Comparison of ENCODE assay signal across 21 cellular contexts in the genomic region with DNA sequence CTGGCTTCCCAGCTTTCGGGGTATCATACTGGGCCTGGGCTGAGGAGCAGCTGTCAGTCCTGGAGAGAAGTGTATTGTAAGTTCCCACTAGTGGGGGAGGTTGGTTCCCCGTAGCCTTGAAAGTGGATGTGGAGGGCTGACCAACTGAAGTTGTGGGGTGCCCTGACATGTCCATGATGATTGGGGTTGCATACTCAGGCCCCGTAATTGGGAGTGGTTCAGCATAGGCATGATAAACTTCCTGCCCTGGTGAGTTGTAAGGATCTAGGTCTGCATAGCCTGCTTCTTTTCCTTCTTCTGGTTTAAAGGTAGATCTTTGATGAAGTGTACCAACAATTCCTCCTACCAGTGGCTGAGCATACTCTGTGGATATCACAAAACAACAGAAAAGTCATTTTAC. TPM values are rescaled to one million over a fixed set of nuclear protein-coding genes. Genes with fewer than 3 reads are reported as not detected.
"Had no signal": no experiment of that assay in that cellular context is flagged by ENCODE, and none has a peak within 500 bp of the region (broad histone marks: within the 10 kb centered on the region; RNA-seq: fewer than 3 reads in every experiment).

No MANE protein-coding gene starts in this region.

- DNase-seq: activated CD8-positive, alpha-beta memory T cell treated with anti-CD3 and anti-CD28 coated beads for 24 hours; activated CD8-positive, alpha-beta memory T cell treated with anti-CD3 and anti-CD28 coated beads, Interleukin-2, amount 50 U/mL, for 4 hours; activated naive CD4-positive, alpha-beta T cell treated with anti-CD3 and anti-CD28 coated beads for 36 hours; activated naive CD8-positive, alpha-beta T cell treated with anti-CD3 and anti-CD28 coated beads, Interleukin-2, amount 10 ng/mL, durations not matched to agents 7 days and 5 days; activated T-cell treated with anti-CD3 and anti-CD28 coated beads, Interleukin-2, amount 50 U/mL, for 24 hours; amniotic stem cell; erythroblast; foreskin melanocyte; left lung; midbrain; natural killer cell; retina; stimulated activated CD4-positive, alpha-beta T cell treated with anti-CD3 and anti-CD28 coated beads, Interleukin-4, amount 100 ng/mL, for 1 hour; stimulated activated naive CD4-positive, alpha-beta T cell treated with Interleukin-2 at 50 U/mL for 16 hours; T1000 had no signal

- H3K4me1 ChIP-seq: left lung had no signal

- H3K4me1 Mint-ChIP-seq: activated naive CD8-positive, alpha-beta T cell treated with anti-CD3 and anti-CD28 coated beads, Interleukin-2, amount 10 ng/mL, durations not matched to agents 7 days and 5 days; activated T-helper 17 cell treated with anti-CD3 and anti-CD28 coated beads, Interleukin-2, amount 50 U/mL, for 72 hours; natural killer cell; WTC11 had no signal

- H3K27ac Mint-ChIP-seq: activated naive CD4-positive, alpha-beta T cell treated with anti-CD3 and anti-CD28 coated beads for 36 hours; activated naive CD8-positive, alpha-beta T cell treated with anti-CD3 and anti-CD28 coated beads, Interleukin-2, amount 10 ng/mL, durations not matched to agents 7 days and 5 days; activated T-cell treated with anti-CD3 and anti-CD28 coated beads, Interleukin-2, amount 50 U/mL, for 24 hours; activated T-helper 17 cell treated with anti-CD3 and anti-CD28 coated beads, Interleukin-2, amount 50 U/mL, for 72 hours; natural killer cell; progenitor cell of endocrine pancreas; type B pancreatic cell; WTC11 had no signal

- H3K9me3 ChIP-seq: left lung, thoracic aorta had no signal

- H3K36me3 ChIP-seq: thoracic aorta had no signal

- H3K27me3 Mint-ChIP-seq: activated naive CD8-positive, alpha-beta T cell treated with anti-CD3 and anti-CD28 coated beads, Interleukin-2, amount 10 ng/mL, durations not matched to agents 7 days and 5 days; activated T-cell treated with anti-CD3 and anti-CD28 coated beads, Interleukin-2, amount 50 U/mL, for 24 hours; activated T-helper 17 cell treated with anti-CD3 and anti-CD28 coated beads, Interleukin-2, amount 50 U/mL, for 72 hours; progenitor cell of endocrine pancreas; type B pancreatic cell had no signal

- H3K4me3 Mint-ChIP-seq: activated naive CD4-positive, alpha-beta T cell treated with anti-CD3 and anti-CD28 coated beads for 36 hours; activated naive CD8-positive, alpha-beta T cell treated with anti-CD3 and anti-CD28 coated beads, Interleukin-2, amount 10 ng/mL, durations not matched to agents 7 days and 5 days; activated T-cell treated with anti-CD3 and anti-CD28 coated beads, Interleukin-2, amount 50 U/mL, for 24 hours; activated T-helper 17 cell treated with anti-CD3 and anti-CD28 coated beads, Interleukin-2, amount 50 U/mL, for 72 hours; natural killer cell; type B pancreatic cell; WTC11 had no signal

- H3K9me3 Mint-ChIP-seq: activated naive CD4-positive, alpha-beta T cell treated with anti-CD3 and anti-CD28 coated beads for 36 hours; activated naive CD8-positive, alpha-beta T cell treated with anti-CD3 and anti-CD28 coated beads, Interleukin-2, amount 10 ng/mL, durations not matched to agents 7 days and 5 days; activated T-cell treated with anti-CD3 and anti-CD28 coated beads, Interleukin-2, amount 50 U/mL, for 24 hours; activated T-helper 17 cell treated with anti-CD3 and anti-CD28 coated beads, Interleukin-2, amount 50 U/mL, for 72 hours; natural killer cell; type B pancreatic cell had no signal

- H3K27ac ChIP-seq: left lung, thoracic aorta had no signal

- H3K27me3 ChIP-seq: left lung had no signal

- H3K36me3 Mint-ChIP-seq: activated naive CD8-positive, alpha-beta T cell treated with anti-CD3 and anti-CD28 coated beads, Interleukin-2, amount 10 ng/mL, durations not matched to agents 7 days and 5 days; natural killer cell had no signal

- ATAC-seq: activated T-helper 17 cell treated with anti-CD3 and anti-CD28 coated beads, Interleukin-2, amount 50 U/mL, for 72 hours; left lung; natural killer cell; WTC11 had no signal

- H3K4me3 ChIP-seq: left lung, thoracic aorta had no signal

RNA-seq across cellular contexts. Expression of a gene that starts 36.3 kb away (rescaled TPM):
- total RNA-seq: activated naive CD4-positive, alpha-beta T cell treated with anti-CD3 and anti-CD28 coated beads for 36 hours; activated T-helper 17 cell treated with anti-CD3 and anti-CD28 coated beads, Interleukin-2, amount 50 U/mL, for 72 hours; T-helper 1 cell treated with Interleukin-12 subunit alpha and Interleukin-12 subunit beta and Interleukin-4 antibody, amounts not matched to agents 30 ng/mL and 1 ng/mL, for 36 hours had no signal
